29 cellular contexts compared by ENCODE assay signal in the genomic region with DNA sequence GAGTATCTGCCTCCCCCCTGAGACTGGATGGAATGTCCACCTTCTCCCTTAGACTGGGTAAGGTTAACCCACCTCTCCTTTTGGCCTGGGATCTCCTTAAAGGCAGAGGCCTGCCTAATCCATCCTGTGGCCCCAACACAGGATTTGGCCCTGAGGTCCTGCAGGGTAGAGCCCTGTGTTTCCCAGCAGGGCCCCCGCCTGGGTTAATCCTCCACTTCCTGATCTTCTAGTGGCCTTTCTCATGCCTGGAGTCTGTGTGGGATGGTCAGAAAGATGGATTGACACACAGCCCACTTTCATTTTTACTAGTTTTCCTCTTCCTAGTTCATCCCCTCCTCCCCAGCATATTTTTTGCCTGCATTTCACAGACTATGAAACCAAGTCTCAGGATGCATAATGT. TPM values are rescaled to one million over a fixed set of nuclear protein-coding genes. Genes with fewer than 3 reads are reported as not detected.
DNase-seq lines count a peak whose midpoint lies in the region; ATAC-seq, FAIRE-seq and TF ChIP-seq lines count a peak whose summit lies in the region.
"Had no signal": no experiment of that assay in that cellular context is flagged by ENCODE, and none has a peak within 500 bp of the region (broad histone marks: within the 10 kb centered on the region; RNA-seq: fewer than 3 reads in every experiment).

No MANE protein-coding gene starts in this region.

- H3K9me3 Mint-ChIP-seq in mesothelial cell of epicardium: no peaks in the 10 kb centered on the region
- H3K9me3 Mint-ChIP-seq: activated B cell treated with CpG ODN at 0.5 μM for 24 hours; activated CD4-positive, alpha-beta T cell treated with anti-CD3 and anti-CD28 coated beads, Interleukin-2, amount 10 ng/mL, durations not matched to agents 7 days and 5 days; activated naive CD8-positive, alpha-beta T cell treated with anti-CD3 and anti-CD28 coated beads, Interleukin-2, amount 10 ng/mL, durations not matched to agents 7 days and 5 days; activated T-cell treated with anti-CD3 and anti-CD28 coated beads, Interleukin-2, amount 50 U/mL, for 24 hours; stimulated activated effector memory CD8-positive, alpha-beta T cell treated with anti-CD3 and anti-CD28 coated beads, Interleukin-12 subunit alpha, Interleukin-12 subunit beta, amount 100 ng/mL, for 72 hours had no signal

- no peak overlapping the region for H3K4me3 Mint-ChIP-seq in mesothelial cell of epicardium
- H3K4me3 Mint-ChIP-seq: activated B cell treated with CpG ODN at 0.5 μM for 24 hours; activated CD4-positive, alpha-beta T cell treated with anti-CD3 and anti-CD28 coated beads, Interleukin-2, amount 10 ng/mL, durations not matched to agents 7 days and 5 days; activated naive CD8-positive, alpha-beta T cell treated with anti-CD3 and anti-CD28 coated beads, Interleukin-2, amount 10 ng/mL, durations not matched to agents 7 days and 5 days; activated T-cell treated with anti-CD3 and anti-CD28 coated beads, Interleukin-2, amount 50 U/mL, for 24 hours; naive B cell; stimulated activated effector memory CD8-positive, alpha-beta T cell treated with anti-CD3 and anti-CD28 coated beads, Interleukin-12 subunit alpha, Interleukin-12 subunit beta, amount 100 ng/mL, for 72 hours had no signal

- no peak for ATAC-seq in HG02970 (IDR thresholded peaks at IDR 0.05; ENCODE audit: low FRiP score, unreplicated experiment)
- ATAC-seq in GM19452 (IDR thresholded peaks at IDR 0.05; ENCODE audit: unreplicated experiment): no peak
- no peak for ATAC-seq in GM18870 (IDR thresholded peaks at IDR 0.05; ENCODE audit: unreplicated experiment)
- ATAC-seq: stimulated activated effector memory CD8-positive, alpha-beta T cell treated with anti-CD3 and anti-CD28 coated beads, Interleukin-12 subunit alpha, Interleukin-12 subunit beta, amount 100 ng/mL, for 72 hours had no signal

- no peaks in the 10 kb centered on the region for H3K36me3 Mint-ChIP-seq in mesothelial cell of epicardium
- H3K36me3 Mint-ChIP-seq: activated naive CD8-positive, alpha-beta T cell treated with anti-CD3 and anti-CD28 coated beads, Interleukin-2, amount 10 ng/mL, durations not matched to agents 7 days and 5 days; naive B cell; stimulated activated effector memory CD8-positive, alpha-beta T cell treated with anti-CD3 and anti-CD28 coated beads, Interleukin-12 subunit alpha, Interleukin-12 subunit beta, amount 100 ng/mL, for 72 hours had no signal

- H3K27me3 Mint-ChIP-seq in mesothelial cell of epicardium (ENCODE audit: low read depth): peaks cover 1% of the 10 kb centered on the region
- H3K27me3 Mint-ChIP-seq: activated B cell treated with CpG ODN at 0.5 μM for 24 hours; activated CD4-positive, alpha-beta T cell treated with anti-CD3 and anti-CD28 coated beads, Interleukin-2, amount 10 ng/mL, durations not matched to agents 7 days and 5 days; activated T-cell treated with anti-CD3 and anti-CD28 coated beads, Interleukin-2, amount 50 U/mL, for 24 hours had no signal

- peak overlapping the region; percentile 76 for H3K27ac Mint-ChIP-seq in mesothelial cell of epicardium
- H3K27ac Mint-ChIP-seq: activated B cell treated with CpG ODN at 0.5 μM for 24 hours; activated CD4-positive, alpha-beta T cell treated with anti-CD3 and anti-CD28 coated beads, Interleukin-2, amount 10 ng/mL, durations not matched to agents 7 days and 5 days; activated naive CD8-positive, alpha-beta T cell treated with anti-CD3 and anti-CD28 coated beads, Interleukin-2, amount 10 ng/mL, durations not matched to agents 7 days and 5 days; activated T-cell treated with anti-CD3 and anti-CD28 coated beads, Interleukin-2, amount 50 U/mL, for 24 hours; stimulated activated effector memory CD8-positive, alpha-beta T cell treated with anti-CD3 and anti-CD28 coated beads, Interleukin-12 subunit alpha, Interleukin-12 subunit beta, amount 100 ng/mL, for 72 hours had no signal

- FAIRE-seq in frontal cortex (lab: Jason Lieb, UNC): no peak
- FAIRE-seq: astrocyte had no signal

- DNase-seq in CD1c-positive myeloid dendritic cell (ENCODE audit: extremely low spot score): peak; percentile 48
- DNase-seq in MV-4-11 (lab: John Stamatoyannopoulos, UW): peak; percentile 88
- peak; percentile 79 for DNase-seq in amniotic epithelial cell (ENCODE audit: low read depth)
- DNase-seq in mesothelial cell of epicardium (ENCODE audit: low spot score in 2 of 2, unreplicated experiment in 2 of 2): no peak
- no peak for DNase-seq in frontal cortex (ENCODE audit: low spot score in 2 of 2)
- DNase-seq: 8988T; activated B cell treated with CpG ODN at 0.5 μM for 24 hours; activated CD4-positive, alpha-beta T cell treated with anti-CD3 and anti-CD28 coated beads, Interleukin-2, amount 10 ng/mL, durations not matched to agents 7 days and 5 days; activated effector memory CD4-positive, alpha-beta T cell treated with anti-CD3 and anti-CD28 coated beads, Interleukin-2, amount 50 U/mL, for 16 hours; activated naive CD8-positive, alpha-beta T cell treated with anti-CD3 and anti-CD28 coated beads, Interleukin-2, amount 10 ng/mL, durations not matched to agents 7 days and 5 days; activated T-cell treated with anti-CD3 and anti-CD28 coated beads, Interleukin-2, amount 50 U/mL, for 24 hours; Calu3; colonic mucosa; DND-41; effector CD8-positive, alpha-beta T cell; islet precursor cell; left ventricle myocardium inferior; naive B cell; NCI-H1436 treated with DMSO at 0.1 percent for 48 hours; NCI-H345; NCI-H748 treated with DMSO at 0.1 percent for 48 hours; occipital lobe; RPMI8226; transverse colon had no signal

- H3K4me1 Mint-ChIP-seq in mesothelial cell of epicardium: peaks cover 16% of the 10 kb centered on the region
- H3K4me1 Mint-ChIP-seq: activated B cell treated with CpG ODN at 0.5 μM for 24 hours; activated CD4-positive, alpha-beta T cell treated with anti-CD3 and anti-CD28 coated beads, Interleukin-2, amount 10 ng/mL, durations not matched to agents 7 days and 5 days; activated naive CD8-positive, alpha-beta T cell treated with anti-CD3 and anti-CD28 coated beads, Interleukin-2, amount 10 ng/mL, durations not matched to agents 7 days and 5 days; stimulated activated effector memory CD8-positive, alpha-beta T cell treated with anti-CD3 and anti-CD28 coated beads, Interleukin-12 subunit alpha, Interleukin-12 subunit beta, amount 100 ng/mL, for 72 hours had no signal

- no peak for TF ChIP-seq CTCF in mesothelial cell of epicardium (IDR thresholded peaks at IDR 0.05; ENCODE audit: unreplicated experiment)

RNA-seq across cellular contexts. Expression of a gene that starts 48.9 kb away (rescaled TPM):
- total RNA-seq in mesothelial cell of epicardium: 19.3 to 21.2 TPM (median 20.0 TPM) in 3 replicates
- total RNA-seq in frontal cortex: 15.1 TPM

Comparison
In these comparisons a context has a peak if more than half of its experiments do, and no peak if none do; other contexts are left out.
1. DNase-seq: peak in CD1c-positive myeloid dendritic cell (single experiment), MV-4-11 (single experiment) and amniotic epithelial cell (single experiment); none in mesothelial cell of epicardium (0 of 2) and frontal cortex (0 of 2).